ENCODE assay signal across 17 cellular contexts in genomic region chr3:158847885-158848284, GRCh38.
"Had no signal": no experiment of that assay in that cellular context is flagged by ENCODE, and none has a peak within 500 bp of the region (broad histone marks: within the 10 kb centered on the region; RNA-seq: fewer than 3 reads in every experiment).

No MANE protein-coding gene starts in this region.

- H3K27ac ChIP-seq: brain microvascular endothelial cell, coronary artery, esophagus muscularis mucosa, hepatocyte, psoas muscle, right lobe of liver, suprapubic skin had no signal

- H3K36me3 Mint-ChIP-seq: mesothelial cell of epicardium, type B pancreatic cell had no signal

- H3K9me3 ChIP-seq: esophagus muscularis mucosa, psoas muscle, right lobe of liver, suprapubic skin had no signal

- H3K4me3 Mint-ChIP-seq: activated CD4-positive, alpha-beta T cell treated with anti-CD3 and anti-CD28 coated beads, Interleukin-2, amount 10 ng/mL, durations not matched to agents 7 days and 5 days; central memory CD8-positive, alpha-beta T cell; mesothelial cell of epicardium; nephron progenitor cell; stimulated activated naive CD8-positive, alpha-beta T cell treated with anti-CD3 and anti-CD28 coated beads, Interleukin-15, Interleukin-2, amounts not matched to agents 100 ng/mL and 50 ng/mL, for 24 hours; type B pancreatic cell had no signal

- H3K27me3 ChIP-seq: brain microvascular endothelial cell, esophagus muscularis mucosa, hepatocyte, right lobe of liver, suprapubic skin had no signal

- H3K4me3 ChIP-seq: coronary artery, esophagus muscularis mucosa, hepatocyte, lung, psoas muscle, right lobe of liver, suprapubic skin had no signal

- H3K4me1 Mint-ChIP-seq: central memory CD8-positive, alpha-beta T cell; mesothelial cell of epicardium had no signal

- H3K4me1 ChIP-seq: psoas muscle, suprapubic skin had no signal

- H3K27ac Mint-ChIP-seq: activated T-cell treated with anti-CD3 and anti-CD28 coated beads, Interleukin-2, amount 50 U/mL, for 72 hours; mesothelial cell of epicardium; nephron progenitor cell; stimulated activated naive CD8-positive, alpha-beta T cell treated with anti-CD3 and anti-CD28 coated beads, Interleukin-15, Interleukin-2, amounts not matched to agents 100 ng/mL and 50 ng/mL, for 24 hours; type B pancreatic cell had no signal

- H3K9me3 Mint-ChIP-seq: activated CD4-positive, alpha-beta T cell treated with anti-CD3 and anti-CD28 coated beads, Interleukin-2, amount 10 ng/mL, durations not matched to agents 7 days and 5 days; activated T-cell treated with anti-CD3 and anti-CD28 coated beads, Interleukin-2, amount 50 U/mL, for 72 hours; central memory CD8-positive, alpha-beta T cell; mesothelial cell of epicardium; nephron progenitor cell; stimulated activated naive CD8-positive, alpha-beta T cell treated with anti-CD3 and anti-CD28 coated beads, Interleukin-15, Interleukin-2, amounts not matched to agents 100 ng/mL and 50 ng/mL, for 24 hours; type B pancreatic cell had no signal

- H3K36me3 ChIP-seq: brain microvascular endothelial cell, right lobe of liver, suprapubic skin had no signal

- H3K27me3 Mint-ChIP-seq: activated CD4-positive, alpha-beta T cell treated with anti-CD3 and anti-CD28 coated beads, Interleukin-2, amount 10 ng/mL, durations not matched to agents 7 days and 5 days; central memory CD8-positive, alpha-beta T cell; stimulated activated naive CD8-positive, alpha-beta T cell treated with anti-CD3 and anti-CD28 coated beads, Interleukin-15, Interleukin-2, amounts not matched to agents 100 ng/mL and 50 ng/mL, for 24 hours had no signal

- ATAC-seq: psoas muscle had no signal

- DNase-seq: activated CD4-positive, alpha-beta T cell treated with anti-CD3 and anti-CD28 coated beads, Interleukin-2, amount 10 ng/mL, durations not matched to agents 7 days and 5 days; activated CD8-positive, alpha-beta memory T cell treated with anti-CD3 and anti-CD28 coated beads, Interleukin-2, amount 50 U/mL, for 48 hours; activated naive CD4-positive, alpha-beta T cell treated with Interleukin-2 at 50 U/mL for 16 hours; activated T-cell treated with anti-CD3 and anti-CD28 coated beads, Interleukin-2, amount 50 U/mL, for 72 hours; brain microvascular endothelial cell; nephron progenitor cell; psoas muscle; right lobe of liver had no signal
